15 cellular contexts compared by ENCODE assay signal in the genomic region with DNA sequence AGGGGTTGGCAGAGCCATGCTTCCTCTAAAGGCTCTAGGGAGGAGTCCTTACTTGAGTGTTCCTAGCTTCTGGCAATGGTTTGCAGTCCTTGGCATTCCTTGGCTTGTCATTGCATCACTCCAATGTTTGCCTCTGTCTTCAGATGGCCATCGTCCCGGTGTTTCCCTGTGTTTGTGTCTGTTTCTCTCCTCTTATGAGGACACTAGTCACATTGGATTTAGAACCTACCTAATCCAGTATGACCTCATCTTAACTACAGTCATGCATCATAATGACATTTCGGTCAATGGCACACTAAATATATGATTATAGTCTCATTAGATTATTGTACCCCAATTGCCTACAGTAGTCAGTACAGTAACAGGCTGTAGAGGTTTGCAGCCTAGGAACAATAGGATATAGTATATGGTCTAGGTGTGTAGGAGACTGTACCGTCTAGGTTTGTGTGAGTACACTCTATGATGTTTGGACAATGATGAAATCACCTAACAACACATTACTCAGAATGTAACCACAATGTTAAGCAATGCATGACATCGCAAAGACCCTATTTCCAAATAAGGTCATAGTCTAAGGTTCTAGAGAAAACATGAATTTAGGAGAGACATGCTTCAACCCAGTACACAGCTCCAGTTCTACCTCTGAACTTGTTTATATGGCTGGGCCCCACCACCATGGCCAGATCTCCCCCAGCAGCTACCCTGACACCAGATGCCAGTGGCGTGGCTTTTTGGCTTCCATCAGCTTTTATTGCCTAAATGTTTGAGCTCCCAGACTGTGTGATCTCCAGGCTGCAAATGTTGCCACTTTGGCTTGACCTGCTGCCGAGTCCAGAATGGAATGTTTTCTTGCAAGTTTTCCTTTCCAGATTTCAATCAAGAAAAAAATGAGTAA. TPM values are rescaled to one million over a fixed set of nuclear protein-coding genes. Genes with fewer than 3 reads are reported as not detected.
DNase-seq lines count a peak whose midpoint lies in the region; ATAC-seq and TF ChIP-seq lines count a peak whose summit lies in the region.
"Had no signal": no experiment of that assay in that cellular context is flagged by ENCODE, and none has a peak within 500 bp of the region (broad histone marks: within the 10 kb centered on the region; RNA-seq: fewer than 3 reads in every experiment).

No MANE protein-coding gene starts in this region.

- H3K27me3 Mint-ChIP-seq in natural killer cell treated with Interleukin-12 subunit alpha and Interleukin-12 subunit beta and Interleukin-15 and Interleukin-18, amount 100 ng/mL, for 72 hours: peaks cover 7 to 21% of the 10 kb centered on the region in 2 donors
- H3K27me3 Mint-ChIP-seq in natural killer cell (ENCODE audit: low read depth in 2 of 2) (peaks cover 3 to 6% of the 10 kb centered on the region in 2 donors), T-helper 17 cell (peaks cover 21% of the 10 kb centered on the region)

- TF ChIP-seq CTCF in natural killer cell (IDR thresholded peaks at IDR 0.05): no peak
- no peak for TF ChIP-seq CTCF in fibroblast of villous mesenchyme (IDR thresholded peaks at IDR 0.05; ENCODE audit: insufficient read depth, low read depth, low read length)
- TF ChIP-seq CTCF in colonic mucosa (IDR thresholded peaks at IDR 0.05): no peak

- H3K36me3 ChIP-seq in colonic mucosa: no peaks in the 10 kb centered on the region
- H3K36me3 ChIP-seq: cardiac muscle cell, left ventricle myocardium inferior, neural progenitor cell, SJSA1 had no signal

- H3K4me1 ChIP-seq in colonic mucosa: no peaks in the 10 kb centered on the region
- H3K4me1 ChIP-seq: left ventricle myocardium inferior, neural progenitor cell, SJSA1 had no signal

- H3K27me3 ChIP-seq in colonic mucosa: no peaks in the 10 kb centered on the region
- H3K27me3 ChIP-seq: cardiac muscle cell, SJSA1 had no signal

- ATAC-seq in natural killer cell treated with Interleukin-12 subunit alpha and Interleukin-12 subunit beta and Interleukin-15 and Interleukin-18, amount 100 ng/mL, for 72 hours: peak; percentile 24 to 36
- ATAC-seq in natural killer cell: no peak
- ATAC-seq in T-helper 17 cell: no peak

- H3K4me1 Mint-ChIP-seq in natural killer cell treated with Interleukin-12 subunit alpha and Interleukin-12 subunit beta and Interleukin-15 and Interleukin-18, amount 100 ng/mL, for 72 hours (ENCODE audit: low read depth in 2 of 2): no peaks in the 10 kb centered on the region
- no peaks in the 10 kb centered on the region for H3K4me1 Mint-ChIP-seq in natural killer cell
- no peaks in the 10 kb centered on the region for H3K4me1 Mint-ChIP-seq in T-helper 17 cell
- H3K4me1 Mint-ChIP-seq: neural progenitor cell had no signal

- intact Hi-C loops in natural killer cell (cut with micrococcal nuclease) (no loop called here), colonic mucosa (cut with DNase I) (no loop called here)

- no peak overlapping the region for H3K9ac ChIP-seq in colonic mucosa (ENCODE audit: low read depth in 2 of 2, low read length in 2 of 2)
- H3K9ac ChIP-seq: neural progenitor cell had no signal

- no peak for DNase-seq in natural killer cell treated with Interleukin-12 subunit alpha and Interleukin-12 subunit beta and Interleukin-15 and Interleukin-18, amount 100 ng/mL, for 72 hours (ENCODE audit: low spot score)
- DNase-seq in natural killer cell (no peak), SKM-1 treated with dmso at 0.1 percent for 144 hours (lab: John Stamatoyannopoulos, UW; ENCODE audit: unreplicated experiment) (peak; percentile 62), fibroblast of villous mesenchyme (ENCODE audit: low read depth) (peak; percentile 13), T-helper 17 cell (no peak), GM19240 (ENCODE audit: insufficient read length, low spot score) (no peak), NCI-H526 (lab: John Stamatoyannopoulos, UW) (no peak), colonic mucosa (no peak)
- DNase-seq: ACHN, foreskin melanocyte, left ventricle myocardium inferior had no signal

- H3K4me3 ChIP-seq in fibroblast of villous mesenchyme (ENCODE audit: low read depth, low read length) (no peak overlapping the region), colonic mucosa (no peak overlapping the region)
- H3K4me3 ChIP-seq: cardiac muscle cell, left ventricle myocardium inferior, neural progenitor cell, SJSA1 had no signal

- H3K27ac ChIP-seq in colonic mucosa: no peak overlapping the region
- H3K27ac ChIP-seq: cardiac muscle cell, left ventricle myocardium inferior, neural progenitor cell, SJSA1 had no signal

- H3K9me3 ChIP-seq in T-helper 17 cell (ENCODE audit: control insufficient read depth, low read length, poor library complexity, severe bottlenecking) (no peaks in the 10 kb centered on the region), colonic mucosa (no peaks in the 10 kb centered on the region)
- H3K9me3 ChIP-seq: SJSA1 had no signal

- H3K27ac Mint-ChIP-seq in natural killer cell treated with Interleukin-12 subunit alpha and Interleukin-12 subunit beta and Interleukin-15 and Interleukin-18, amount 100 ng/mL, for 72 hours: no peak overlapping the region
- H3K27ac Mint-ChIP-seq in natural killer cell: no peak overlapping the region
- no peak overlapping the region for H3K27ac Mint-ChIP-seq in T-helper 17 cell
- H3K27ac Mint-ChIP-seq: neural progenitor cell had no signal

- no peaks in the 10 kb centered on the region for H3K36me3 Mint-ChIP-seq in natural killer cell treated with Interleukin-12 subunit alpha and Interleukin-12 subunit beta and Interleukin-15 and Interleukin-18, amount 100 ng/mL, for 72 hours
- H3K36me3 Mint-ChIP-seq in natural killer cell (no peaks in the 10 kb centered on the region), T-helper 17 cell (ENCODE audit: low read depth) (no peaks in the 10 kb centered on the region)
- H3K36me3 Mint-ChIP-seq: neural progenitor cell had no signal

- H3K9me3 Mint-ChIP-seq in natural killer cell treated with Interleukin-12 subunit alpha and Interleukin-12 subunit beta and Interleukin-15 and Interleukin-18, amount 100 ng/mL, for 72 hours: peaks cover 13% of the 10 kb centered on the region
- H3K9me3 Mint-ChIP-seq in natural killer cell: peaks cover 4% of the 10 kb centered on the region in 2 donors

- no peak overlapping the region for H3K4me3 Mint-ChIP-seq in natural killer cell treated with Interleukin-12 subunit alpha and Interleukin-12 subunit beta and Interleukin-15 and Interleukin-18, amount 100 ng/mL, for 72 hours
- H3K4me3 Mint-ChIP-seq in natural killer cell: no peak overlapping the region
- no peak overlapping the region for H3K4me3 Mint-ChIP-seq in T-helper 17 cell
- H3K4me3 Mint-ChIP-seq: neural progenitor cell had no signal

RNA-seq across cellular contexts. Expression of gene SRD5A2, which starts 22.1 kb away (rescaled TPM):
- total RNA-seq in natural killer cell treated with Interleukin-12 subunit alpha and Interleukin-12 subunit beta and Interleukin-15 and Interleukin-18, amount 100 ng/mL, for 72 hours: not detected
- total RNA-seq in natural killer cell (not detected), fibroblast of villous mesenchyme (under 0.01 TPM in 1 of 2 replicates, not detected in the other), T-helper 17 cell (not detected), colonic mucosa (not detected)
- total RNA-seq: Daoy, left ventricle myocardium inferior, SJSA1 had no signal

Comparison
In these comparisons a context has a peak if more than half of its experiments do, and no peak if none do; other contexts are left out.
1. ATAC-seq: peak in natural killer cell treated with Interleukin-12 subunit alpha and Interleukin-12 subunit beta and Interleukin-15 and Interleukin-18, amount 100 ng/mL, for 72 hours (2 of 2); none in natural killer cell (0 of 3) and T-helper 17 cell (single experiment).
2. DNase-seq: peak in SKM-1 treated with dmso at 0.1 percent for 144 hours (single experiment) and fibroblast of villous mesenchyme (single experiment); none in natural killer cell treated with Interleukin-12 subunit alpha and Interleukin-12 subunit beta and Interleukin-15 and Interleukin-18, amount 100 ng/mL, for 72 hours (single experiment), natural killer cell (single experiment), T-helper 17 cell (0 of 3), GM19240 (single experiment), NCI-H526 (0 of 2) and colonic mucosa (single experiment).